Comparison of ENCODE assay signal across 6 cellular contexts in the genomic region with DNA sequence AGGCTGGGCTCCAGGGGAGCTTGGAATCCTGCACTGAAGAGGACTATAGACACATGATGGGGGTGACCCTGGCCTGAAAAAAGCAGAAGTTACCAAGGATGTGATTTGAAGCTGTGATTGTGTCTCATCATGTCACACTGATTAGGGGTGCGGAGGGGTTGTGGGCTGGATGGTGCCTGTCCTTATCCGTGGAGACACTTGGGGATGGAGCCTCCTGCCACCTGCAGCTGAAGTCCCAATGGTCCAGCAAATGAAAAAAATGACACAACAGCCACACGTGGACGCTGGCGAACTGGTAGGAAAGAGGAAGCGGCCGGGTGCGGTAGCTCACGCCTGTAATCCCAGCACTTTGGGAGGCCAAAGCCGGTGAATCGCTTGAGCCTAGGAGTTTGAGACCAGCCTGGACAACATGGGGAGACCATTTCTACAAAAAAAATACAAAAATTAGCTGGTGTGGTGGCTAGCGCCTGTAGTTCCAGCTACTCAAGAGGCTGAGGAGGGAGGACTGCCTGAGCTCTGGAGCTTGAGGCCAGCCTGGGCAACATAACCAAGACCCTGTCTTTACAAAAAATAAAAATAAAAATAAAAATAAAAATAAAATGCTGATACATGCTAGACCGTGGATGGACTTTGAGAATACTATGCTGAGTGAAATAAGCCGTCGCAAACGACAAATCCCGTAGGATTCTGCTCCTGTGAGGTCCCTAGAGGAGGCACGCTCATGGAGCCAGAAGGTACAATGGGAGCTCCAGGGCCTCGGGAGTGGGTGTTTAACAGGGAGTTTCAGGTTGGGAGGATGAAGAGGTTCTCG.
DNase-seq lines count a peak whose midpoint lies in the region; ATAC-seq and TF ChIP-seq lines count a peak whose summit lies in the region.

No MANE protein-coding gene starts in this region.

- peak overlapping the region; percentile 57 for H3K4me3 ChIP-seq in epithelial cell of esophagus (ENCODE audit: low read length)

- H3K4me1 Mint-ChIP-seq in stimulated activated effector memory CD8-positive, alpha-beta T cell treated with anti-CD3 and anti-CD28 coated beads, Interleukin-12 subunit alpha, Interleukin-12 subunit beta, amount 100 ng/mL, for 72 hours = peaks cover 46% of the 10 kb centered on the region

- ATAC-seq in stimulated activated effector memory CD8-positive, alpha-beta T cell treated with anti-CD3 and anti-CD28 coated beads, Interleukin-12 subunit alpha, Interleukin-12 subunit beta, amount 100 ng/mL, for 72 hours = no peak
- ATAC-seq in GM21367 (IDR thresholded peaks at IDR 0.05; ENCODE audit: unreplicated experiment) = no peak

- peak overlapping the region; percentile 84 for H3K27ac Mint-ChIP-seq in stimulated activated effector memory CD8-positive, alpha-beta T cell treated with anti-CD3 and anti-CD28 coated beads, Interleukin-12 subunit alpha, Interleukin-12 subunit beta, amount 100 ng/mL, for 72 hours

- no peaks in the 10 kb centered on the region for H3K9me3 Mint-ChIP-seq in stimulated activated effector memory CD8-positive, alpha-beta T cell treated with anti-CD3 and anti-CD28 coated beads, Interleukin-12 subunit alpha, Interleukin-12 subunit beta, amount 100 ng/mL, for 72 hours

- peak overlapping the region; percentile 71 for H3K4me3 Mint-ChIP-seq in stimulated activated effector memory CD8-positive, alpha-beta T cell treated with anti-CD3 and anti-CD28 coated beads, Interleukin-12 subunit alpha, Interleukin-12 subunit beta, amount 100 ng/mL, for 72 hours

- DNase-seq in CD1c-positive myeloid dendritic cell (ENCODE audit: extremely low spot score) = peak; percentile 74
- peak; percentile 36 to 64 for DNase-seq in Kasumi-1 (lab: John Stamatoyannopoulos, UW)
- DNase-seq in epithelial cell of esophagus (ENCODE audit: low read depth) = no peak
- DNase-seq in stimulated activated effector memory CD8-positive, alpha-beta T cell treated with anti-CD3 and anti-CD28 coated beads, Interleukin-12 subunit alpha, Interleukin-12 subunit beta, amount 100 ng/mL, for 72 hours (ENCODE audit: low spot score in 2 of 2) = no peak
- DNase-seq in activated CD4-positive, alpha-beta T cell treated with anti-CD3 and anti-CD28 coated beads for 4 hours = no peak

- peaks cover 28% of the 10 kb centered on the region for H3K36me3 Mint-ChIP-seq in stimulated activated effector memory CD8-positive, alpha-beta T cell treated with anti-CD3 and anti-CD28 coated beads, Interleukin-12 subunit alpha, Interleukin-12 subunit beta, amount 100 ng/mL, for 72 hours

- no peak for TF ChIP-seq CTCF in epithelial cell of esophagus (IDR thresholded peaks at IDR 0.05; ENCODE audit: insufficient read depth, low read depth, low read length, missing control alignments)

Comparison
In these comparisons a context has a peak if more than half of its experiments do, and no peak if none do; other contexts are left out.
1. DNase-seq: peak in CD1c-positive myeloid dendritic cell (single experiment) and Kasumi-1 (2 of 2); none in epithelial cell of esophagus (single experiment), stimulated activated effector memory CD8-positive, alpha-beta T cell treated with anti-CD3 and anti-CD28 coated beads, Interleukin-12 subunit alpha, Interleukin-12 subunit beta, amount 100 ng/mL, for 72 hours (0 of 2) and activated CD4-positive, alpha-beta T cell treated with anti-CD3 and anti-CD28 coated beads for 4 hours (0 of 2).